In the genomic region with DNA sequence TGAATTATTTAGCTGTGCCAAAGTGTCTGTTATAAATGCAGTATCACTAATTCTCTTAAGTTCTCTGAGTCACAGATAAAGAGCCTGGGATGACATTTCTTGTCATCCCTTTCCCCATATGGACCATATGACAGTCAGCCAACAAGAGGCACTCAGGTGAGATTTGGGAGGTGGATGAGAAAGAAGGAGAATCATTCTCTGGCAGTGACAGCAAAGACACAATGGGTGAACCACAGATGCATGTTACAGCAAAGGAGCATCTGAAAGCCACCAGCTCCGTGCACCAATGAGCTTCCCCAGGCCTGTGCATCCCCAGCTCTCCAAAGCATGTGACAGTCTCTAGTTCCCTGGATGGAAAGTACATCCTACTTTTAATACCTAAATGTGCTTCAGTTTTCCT, we compare ENCODE assay signal across 19 cellular contexts. TPM values are rescaled to one million over a fixed set of nuclear protein-coding genes. Genes with fewer than 3 reads are reported as not detected.
DNase-seq lines count a peak whose midpoint lies in the region; ATAC-seq lines count a peak whose summit lies in the region.
"Had no signal": no experiment of that assay in that cellular context is flagged by ENCODE, and none has a peak within 500 bp of the region (broad histone marks: within the 10 kb centered on the region; RNA-seq: fewer than 3 reads in every experiment).

No MANE protein-coding gene starts in this region.

- no peaks in the 10 kb centered on the region for H3K27me3 ChIP-seq in trophoblast cell (ENCODE audit: insufficient read depth, low read length)
- H3K27me3 ChIP-seq: upper lobe of right lung had no signal

- peak overlapping the region; percentile 82 for H3K27ac Mint-ChIP-seq in activated naive CD4-positive, alpha-beta T cell treated with anti-CD3 and anti-CD28 coated beads for 36 hours
- peak overlapping the region; percentile 93 for H3K27ac Mint-ChIP-seq in T-helper 1 cell treated with Interleukin-12 subunit alpha and Interleukin-12 subunit beta and Interleukin-4 antibody, amounts not matched to agents 30 μg/mL and 1 μg/mL, for 36 hours
- H3K27ac Mint-ChIP-seq: WTC11 had no signal

- no peak overlapping the region for H3K4me3 ChIP-seq in trophoblast cell (ENCODE audit: low read depth, low read length)
- H3K4me3 ChIP-seq: mucosa of descending colon, prostate gland, SK-N-MC, upper lobe of right lung had no signal

- H3K4me1 Mint-ChIP-seq in activated naive CD4-positive, alpha-beta T cell treated with anti-CD3 and anti-CD28 coated beads for 36 hours (ENCODE audit: low read depth): peaks cover 54% of the 10 kb centered on the region
- H3K4me1 Mint-ChIP-seq in T-helper 1 cell treated with Interleukin-12 subunit alpha and Interleukin-12 subunit beta and Interleukin-4 antibody, amounts not matched to agents 30 μg/mL and 1 μg/mL, for 36 hours (ENCODE audit: low read depth): peaks cover 62% of the 10 kb centered on the region
- H3K4me1 Mint-ChIP-seq: WTC11 had no signal

- no peak overlapping the region for H2AK5ac ChIP-seq in trophoblast cell (ENCODE audit: low read length)

- H3K27ac ChIP-seq in trophoblast cell (ENCODE audit: low read depth, low read length): no peak overlapping the region
- H3K27ac ChIP-seq: prostate gland, SK-N-MC, upper lobe of right lung had no signal

- WGBS in trophoblast cell (ENCODE audit: extremely low coverage, insufficient coverage, insufficient read length): no CpG with 5 or more reads among the region's 1 CpG

- H3K79me1 ChIP-seq in trophoblast cell (ENCODE audit: low read length): no peaks in the 10 kb centered on the region

- no peaks in the 10 kb centered on the region for H3K4me1 ChIP-seq in trophoblast cell (ENCODE audit: control insufficient read depth in 1 of 2, insufficient read depth in 2 of 2, low read length in 2 of 2)
- H3K4me1 ChIP-seq: prostate gland, upper lobe of right lung had no signal

- no peak overlapping the region for H3K23ac ChIP-seq in trophoblast cell (ENCODE audit: low read length)

- peaks cover 29% of the 10 kb centered on the region for H3K36me3 Mint-ChIP-seq in activated naive CD4-positive, alpha-beta T cell treated with anti-CD3 and anti-CD28 coated beads for 36 hours (ENCODE audit: low read depth)
- H3K36me3 Mint-ChIP-seq in T-helper 1 cell treated with Interleukin-12 subunit alpha and Interleukin-12 subunit beta and Interleukin-4 antibody, amounts not matched to agents 30 μg/mL and 1 μg/mL, for 36 hours (ENCODE audit: low read depth): peaks cover 47% of the 10 kb centered on the region
- H3K36me3 Mint-ChIP-seq: WTC11 had no signal

- H3K9ac ChIP-seq in trophoblast cell (ENCODE audit: low read length): peak overlapping the region; percentile 65

- peak overlapping the region; percentile 8 for H3K4me3 Mint-ChIP-seq in activated naive CD4-positive, alpha-beta T cell treated with anti-CD3 and anti-CD28 coated beads for 36 hours
- H3K4me3 Mint-ChIP-seq in T-helper 1 cell treated with Interleukin-12 subunit alpha and Interleukin-12 subunit beta and Interleukin-4 antibody, amounts not matched to agents 30 μg/mL and 1 μg/mL, for 36 hours: peak overlapping the region; percentile 59
- H3K4me3 Mint-ChIP-seq: WTC11 had no signal

- no peak overlapping the region for H4K91ac ChIP-seq in trophoblast cell (ENCODE audit: low read depth, low read length)

- no peak overlapping the region for H2AFZ ChIP-seq in trophoblast cell (ENCODE audit: insufficient read depth, low read length, poor library complexity)

- H4K12ac ChIP-seq in trophoblast cell (ENCODE audit: low read depth, low read length): no peak overlapping the region

- peaks cover 13% of the 10 kb centered on the region for H3K9me3 Mint-ChIP-seq in activated naive CD4-positive, alpha-beta T cell treated with anti-CD3 and anti-CD28 coated beads for 36 hours
- peaks cover 17% of the 10 kb centered on the region for H3K9me3 Mint-ChIP-seq in T-helper 1 cell treated with Interleukin-12 subunit alpha and Interleukin-12 subunit beta and Interleukin-4 antibody, amounts not matched to agents 30 μg/mL and 1 μg/mL, for 36 hours

- no peaks in the 10 kb centered on the region for H3K79me2 ChIP-seq in trophoblast cell (ENCODE audit: control insufficient read depth, insufficient read depth, low read length, poor library complexity)

- H3K4me2 ChIP-seq in trophoblast cell (ENCODE audit: low read length): no peak overlapping the region

- ATAC-seq in GM21576 (IDR thresholded peaks at IDR 0.05; ENCODE audit: unreplicated experiment): peak; percentile 39
- ATAC-seq: mucosa of descending colon, upper lobe of right lung, WTC11 had no signal

- H3K4ac ChIP-seq in trophoblast cell (ENCODE audit: low read depth, low read length): no peak overlapping the region

- DNase-seq in activated naive CD4-positive, alpha-beta T cell treated with anti-CD3 and anti-CD28 coated beads for 36 hours: peak; percentile 61
- no peak for DNase-seq in activated naive CD4-positive, alpha-beta T cell treated with anti-CD3 and anti-CD28 coated beads, Interleukin-2, amount 50 U/mL, for 16 hours
- DNase-seq in trophoblast cell (no peak), ureter (ENCODE audit: low spot score) (no peak), cortex of kidney (lab: John Stamatoyannopoulos, UW) (no peak), NCI-H2227 (lab: John Stamatoyannopoulos, UW; ENCODE audit: unreplicated experiment) (no peak)
- DNase-seq: activated gamma-delta T cell treated with Interleukin-2 at 50 U/mL for 16 hours, kidney, mucosa of descending colon, MV-4-11, NCI-H2171, upper lobe of right lung had no signal

- H2BK5ac ChIP-seq in trophoblast cell (ENCODE audit: low read depth, low read length, poor library complexity): no peak overlapping the region

- intact Hi-C loops in activated naive CD4-positive, alpha-beta T cell treated with anti-CD3 and anti-CD28 coated beads for 36 hours (cut with micrococcal nuclease): loop anchor here (1.0 to 10.0 kb wide), 9 partner anchors 10 to 247 kb away; a partner anchor contains a TSS

- CTCF ChIA-PET in activated naive CD4-positive, alpha-beta T cell treated with anti-CD3 and anti-CD28 coated beads for 36 hours (lab: Charles Lee): interaction anchor here (0.8 to 2.7 kb wide), 6 partner anchors 11 to 258 kb away, joined by 3 to 9 read pairs (median 4); a partner anchor contains a TSS

- H3K9me3 ChIP-seq in trophoblast cell (ENCODE audit: insufficient read depth, low read depth, low read length): no peaks in the 10 kb centered on the region
- H3K9me3 ChIP-seq: mucosa of descending colon, prostate gland, upper lobe of right lung had no signal

- no peaks in the 10 kb centered on the region for H3K27me3 Mint-ChIP-seq in activated naive CD4-positive, alpha-beta T cell treated with anti-CD3 and anti-CD28 coated beads for 36 hours (ENCODE audit: low read depth)
- H3K27me3 Mint-ChIP-seq in T-helper 1 cell treated with Interleukin-12 subunit alpha and Interleukin-12 subunit beta and Interleukin-4 antibody, amounts not matched to agents 30 μg/mL and 1 μg/mL, for 36 hours (ENCODE audit: low read depth): no peaks in the 10 kb centered on the region

- H3K18ac ChIP-seq in trophoblast cell (ENCODE audit: low read length): no peak overlapping the region

- H3K36me3 ChIP-seq in trophoblast cell (ENCODE audit: control insufficient read depth in 1 of 2, insufficient read depth in 2 of 2, low read length in 2 of 2): no peaks in the 10 kb centered on the region
- H3K36me3 ChIP-seq: prostate gland, upper lobe of right lung had no signal

- no peak overlapping the region for H4K8ac ChIP-seq in trophoblast cell (ENCODE audit: low read depth, low read length)

- no peak overlapping the region for H3K14ac ChIP-seq in trophoblast cell (ENCODE audit: low read length)

- H2BK120ac ChIP-seq in trophoblast cell (ENCODE audit: insufficient read depth, low read length, poor library complexity): no peak overlapping the region

- no peak overlapping the region for H2BK12ac ChIP-seq in trophoblast cell (ENCODE audit: low read length)

RNA-seq across cellular contexts. Expression of a gene that starts 10.8 kb away (rescaled TPM):
- 10 to 100 TPM; 19.2 to 20.7 TPM for total RNA-seq in activated naive CD4-positive, alpha-beta T cell treated with anti-CD3 and anti-CD28 coated beads for 36 hours
- polyA plus RNA-seq in trophoblast cell (2013): not detected in 2 replicates
- 26.3 TPM for total RNA-seq in ureter
- total RNA-seq: H1 had no signal
- polyA plus RNA-seq: AG04450, H1 had no signal

RNA-seq across cellular contexts. Expression of a gene that starts 54.2 kb away (rescaled TPM):
- total RNA-seq in activated naive CD4-positive, alpha-beta T cell treated with anti-CD3 and anti-CD28 coated beads for 36 hours: 100 to 1,000 TPM; 180 to 193 TPM
- 0.03 TPM in 1 of 2 replicates, not detected in the other for polyA plus RNA-seq in trophoblast cell (2013)
- 23.5 TPM for total RNA-seq in ureter
- polyA plus RNA-seq: AG04450 had no signal
